1 cellular context compared by ENCODE assay signal in the genomic region with DNA sequence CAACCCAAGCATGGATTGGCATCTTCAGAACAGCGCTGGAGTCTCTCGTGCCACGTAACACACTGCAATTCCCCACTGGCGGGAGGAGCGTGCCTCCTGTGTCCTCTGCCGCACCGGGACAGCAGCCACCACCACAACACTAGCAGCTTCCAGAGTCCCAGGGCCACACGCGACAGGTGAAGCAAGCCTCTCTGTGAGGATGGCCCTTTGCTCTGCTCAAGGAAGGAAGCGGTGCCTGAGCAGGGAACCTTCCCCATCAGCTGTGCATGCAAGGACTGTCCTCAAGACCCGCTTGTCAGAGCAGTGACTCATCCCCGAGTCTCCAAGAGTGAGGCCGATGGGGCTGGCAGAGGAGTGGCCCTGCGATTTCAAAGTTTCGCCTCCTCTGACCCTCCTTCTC.
TF ChIP-seq lines count a peak whose summit lies in the region.

No MANE protein-coding gene starts in this region.

TF ChIP-seq in SK-N-SH, 30 proteins besides CTCF, POLR2A, EP300 and RAD21 (continued from another document):
- TF ChIP-seq ZBTB33 (IDR thresholded peaks at IDR 0.05; ENCODE audit: borderline replicate concordance, low read depth) = no peak
- no peak for TF ChIP-seq RCOR1 (IDR thresholded peaks at IDR 0.05; ENCODE audit: low read length)
- no peak for TF ChIP-seq GATA2 (CRISPR knock-in tag; IDR thresholded peaks at IDR 0.05)
- TF ChIP-seq FOXM1 (IDR thresholded peaks at IDR 0.05; ENCODE audit: low read depth) = no peak
